14 cellular contexts compared by ENCODE assay signal in the genomic region with DNA sequence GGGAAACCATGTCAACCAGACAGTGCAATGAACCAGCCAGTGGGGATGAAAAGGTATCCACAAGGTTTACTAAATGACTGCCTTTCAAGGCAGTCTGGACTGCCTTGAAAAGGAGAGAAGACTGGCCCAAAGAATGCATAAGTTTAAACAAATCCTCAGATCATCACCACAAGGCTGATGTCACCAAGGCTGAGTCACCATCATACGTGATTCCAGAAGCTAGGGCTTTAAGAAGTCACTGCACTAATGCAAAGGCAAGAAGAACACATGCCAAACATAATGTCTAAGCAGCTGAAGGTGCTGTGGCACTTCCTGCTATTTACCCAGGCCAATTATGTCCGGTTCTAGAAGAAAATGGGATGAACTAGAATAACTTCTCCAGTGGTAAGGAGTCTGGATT. TPM values are rescaled to one million over a fixed set of nuclear protein-coding genes. Genes with fewer than 3 reads are reported as not detected.
DNase-seq lines count a peak whose midpoint lies in the region; ATAC-seq lines count a peak whose summit lies in the region.
"Had no signal": no experiment of that assay in that cellular context is flagged by ENCODE, and none has a peak within 500 bp of the region (broad histone marks: within the 10 kb centered on the region; RNA-seq: fewer than 3 reads in every experiment).

No MANE protein-coding gene starts in this region.

- H3K27me3 Mint-ChIP-seq in activated CD8-positive, alpha-beta memory T cell treated with anti-CD3 and anti-CD28 coated beads, Interleukin-2, amount 10 ng/mL, durations not matched to agents 7 days and 5 days = no peaks in the 10 kb centered on the region

- H3K4me1 Mint-ChIP-seq in activated CD8-positive, alpha-beta memory T cell treated with anti-CD3 and anti-CD28 coated beads, Interleukin-2, amount 10 ng/mL, durations not matched to agents 7 days and 5 days = no peaks in the 10 kb centered on the region

- in situ Hi-C loops in Caki2 (cut with HindIII; ENCODE audit: low pct_unique_long_range_greater_than_20kb, low sequenced_read_pairs) = no loop called here

- H3K9me3 Mint-ChIP-seq in activated CD8-positive, alpha-beta memory T cell treated with anti-CD3 and anti-CD28 coated beads, Interleukin-2, amount 10 ng/mL, durations not matched to agents 7 days and 5 days (ENCODE audit: low read depth) = peaks cover 4% of the 10 kb centered on the region

- DNase-seq in Caki2 (ENCODE audit: low read depth) (peak; percentile 55), HS-27A (ENCODE audit: low read depth) (peak; percentile 26), SW480 (ENCODE audit: low spot score) (peak; percentile 29), kidney tubule cell (ENCODE audit: low spot score) (peak; percentile 92), amygdala (lab: John Stamatoyannopoulos, UW) (no peak)
- no peak for DNase-seq in activated CD8-positive, alpha-beta memory T cell treated with anti-CD3 and anti-CD28 coated beads, Interleukin-2, amount 10 ng/mL, durations not matched to agents 7 days and 5 days
- DNase-seq: activated naive CD4-positive, alpha-beta T cell treated with anti-CD3 and anti-CD28 coated beads for 36 hours; effector memory CD8-positive, alpha-beta T cell; NCI-H2171 treated with DMSO at 0.1 percent for 48 hours; ovary had no signal

- no peak overlapping the region for H3K4me3 Mint-ChIP-seq in activated CD8-positive, alpha-beta memory T cell treated with anti-CD3 and anti-CD28 coated beads, Interleukin-2, amount 10 ng/mL, durations not matched to agents 7 days and 5 days
- H3K4me3 Mint-ChIP-seq: activated naive CD4-positive, alpha-beta T cell treated with anti-CD3 and anti-CD28 coated beads for 36 hours; effector memory CD8-positive, alpha-beta T cell had no signal

- no peaks in the 10 kb centered on the region for H3K36me3 Mint-ChIP-seq in activated CD8-positive, alpha-beta memory T cell treated with anti-CD3 and anti-CD28 coated beads, Interleukin-2, amount 10 ng/mL, durations not matched to agents 7 days and 5 days

- no peak overlapping the region for H3K27ac Mint-ChIP-seq in activated CD8-positive, alpha-beta memory T cell treated with anti-CD3 and anti-CD28 coated beads, Interleukin-2, amount 10 ng/mL, durations not matched to agents 7 days and 5 days
- H3K27ac Mint-ChIP-seq: activated naive CD4-positive, alpha-beta T cell treated with anti-CD3 and anti-CD28 coated beads for 36 hours; effector memory CD8-positive, alpha-beta T cell had no signal

- ATAC-seq in activated CD8-positive, alpha-beta memory T cell treated with anti-CD3 and anti-CD28 coated beads, Interleukin-2, amount 10 ng/mL, durations not matched to agents 7 days and 5 days = no peak
- no peak for ATAC-seq in HG02884 (IDR thresholded peaks at IDR 0.05; ENCODE audit: unreplicated experiment)
- ATAC-seq in GM18868 (IDR thresholded peaks at IDR 0.05; ENCODE audit: unreplicated experiment) = no peak
- ATAC-seq: effector memory CD8-positive, alpha-beta T cell; SK-N-SH treated with all-trans-retinoic acid at 6 μM for 48 hours had no signal

- CTCF ChIA-PET in activated CD8-positive, alpha-beta memory T cell treated with anti-CD3 and anti-CD28 coated beads, Interleukin-2, amount 10 ng/mL, durations not matched to agents 7 days and 5 days (lab: Charles Lee) = no interaction called here

RNA-seq across cellular contexts. Expression of a gene that starts 37.7 kb away (rescaled TPM):
- 0.03 and 0.44 TPM in 2 replicates for total RNA-seq in Caki2 (2014; rRNA removed; shearing (Covaris generic); ENCODE audit: low replicate concordance)
- total RNA-seq in activated CD8-positive, alpha-beta memory T cell treated with anti-CD3 and anti-CD28 coated beads, Interleukin-2, amount 10 ng/mL, durations not matched to agents 7 days and 5 days = not detected
- total RNA-seq: activated CD8-positive, alpha-beta memory T cell treated with anti-CD3 and anti-CD28 coated beads for 36 hours; activated naive CD4-positive, alpha-beta T cell treated with anti-CD3 and anti-CD28 coated beads for 36 hours had no signal

RNA-seq across cellular contexts. Expression of a gene that starts 45.1 kb away (rescaled TPM):
- total RNA-seq in Caki2 (2014; rRNA removed; shearing (Covaris generic); ENCODE audit: low replicate concordance) = not detected in 2 replicates
- total RNA-seq in activated CD8-positive, alpha-beta memory T cell treated with anti-CD3 and anti-CD28 coated beads, Interleukin-2, amount 10 ng/mL, durations not matched to agents 7 days and 5 days = not detected
- total RNA-seq: activated CD8-positive, alpha-beta memory T cell treated with anti-CD3 and anti-CD28 coated beads for 36 hours; activated naive CD4-positive, alpha-beta T cell treated with anti-CD3 and anti-CD28 coated beads for 36 hours; ovary had no signal

Comparison
In these comparisons a context has a peak if more than half of its experiments do, and no peak if none do; other contexts are left out.
1. DNase-seq: peak in Caki2 (single experiment), HS-27A (single experiment), SW480 (single experiment) and kidney tubule cell (single experiment); none in activated CD8-positive, alpha-beta memory T cell treated with anti-CD3 and anti-CD28 coated beads, Interleukin-2, amount 10 ng/mL, durations not matched to agents 7 days and 5 days (single experiment) and amygdala (0 of 56).